ENCODE assay signal across 8 cellular contexts in the genomic region with DNA sequence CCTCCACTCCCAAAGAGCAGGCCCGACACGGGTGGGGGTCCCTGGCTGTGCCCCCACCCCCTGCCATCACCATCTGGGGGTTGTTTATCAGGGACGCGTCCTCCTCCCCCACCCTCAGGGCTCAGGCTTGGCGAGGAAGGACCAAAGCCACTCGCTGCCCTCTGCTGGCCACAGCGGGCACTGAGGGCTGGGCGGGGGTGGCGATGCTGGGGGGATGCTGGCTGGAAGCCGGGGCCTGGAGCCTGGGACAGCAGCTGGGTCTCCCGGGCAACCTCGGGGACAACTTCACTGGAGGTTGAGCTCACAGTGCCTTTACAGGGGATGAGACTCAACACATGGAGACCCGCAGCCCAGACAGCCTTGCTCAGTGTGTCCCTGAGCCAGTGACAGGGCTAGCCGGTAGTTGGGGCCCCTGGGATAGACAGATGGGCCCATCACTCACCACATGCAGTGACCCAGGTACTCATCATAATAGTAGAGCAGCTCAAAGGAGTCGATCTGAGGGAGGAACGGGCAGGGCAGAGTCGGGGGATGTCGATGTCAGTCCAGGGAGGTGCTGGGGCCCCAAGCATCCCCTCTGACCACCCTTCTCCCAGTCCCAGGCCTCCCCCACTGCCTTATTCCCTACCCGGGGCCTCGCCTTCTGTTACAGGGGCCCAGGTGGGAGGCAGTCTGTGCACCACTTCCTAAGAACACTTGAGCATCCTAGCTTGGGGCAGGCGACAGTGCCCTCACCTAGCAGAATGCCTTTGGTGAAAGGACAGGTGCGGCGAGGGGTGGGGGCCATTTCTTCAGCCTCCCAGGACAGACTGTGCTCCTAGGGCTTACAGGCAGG. TPM values are rescaled to one million over a fixed set of nuclear protein-coding genes. Genes with fewer than 3 reads are reported as not detected.
DNase-seq lines count a peak whose midpoint lies in the region; ATAC-seq and TF ChIP-seq lines count a peak whose summit lies in the region.

No MANE protein-coding gene starts in this region.

- H4K20me1 ChIP-seq in BLaER1 = no peaks in the 10 kb centered on the region

- H3K4me2 ChIP-seq in BLaER1 = peak overlapping the region; percentile 90

- H3K36me3 ChIP-seq in BLaER1 (peaks cover 9% of the 10 kb centered on the region), breast epithelium (no peaks in the 10 kb centered on the region)

- CTCF ChIA-PET in HEK293T (lab: Yijun Ruan, JAX) = interaction anchor here (0.6 to 1.0 kb wide), 2 partner anchors 18 to 334 kb away, joined by 3 read pairs; no protein-coding TSS in a partner anchor

- peaks cover 91% of the 10 kb centered on the region for H3K4me1 ChIP-seq in BLaER1
- no peaks in the 10 kb centered on the region for H3K4me1 ChIP-seq in breast epithelium

- ATAC-seq in HG02678 (IDR thresholded peaks at IDR 0.05; ENCODE audit: unreplicated experiment) (no peak), GM18502 (IDR thresholded peaks at IDR 0.05; ENCODE audit: poor library complexity, unreplicated experiment) (no peak)

- H3K9ac ChIP-seq in BLaER1 = peak overlapping the region; percentile 74

- DNase-seq in HEK293T (ENCODE audit: extremely low spot score) (peak; percentile 76), breast epithelium (ENCODE audit: low spot score in 2 of 2) (peak in 1 of 2 donors; percentile 61), islet precursor cell (peak; percentile 81)
- peak; percentile 63 for DNase-seq in stimulated activated CD4-positive, alpha-beta T cell treated with anti-CD3 and anti-CD28 coated beads, Interleukin-15, amount 100 ng/mL, for 24 hours

- peak overlapping the region; percentile 90 for H3K27ac ChIP-seq in BLaER1
- peak overlapping the region; percentile 39; the same call in 1 of the 2 replicates for H3K27ac ChIP-seq in VCaP
- peak overlapping the region in 1 of 2 donors; percentile 21 for H3K27ac ChIP-seq in breast epithelium

- TF ChIP-seq CTCF in VCaP (conservative IDR thresholded peaks at IDR 0.05) (peak; percentile 96), breast epithelium (IDR thresholded peaks at IDR 0.05) (peak; percentile 63 to 74 (median 71))

- H3K27me3 ChIP-seq in BLaER1 (no peaks in the 10 kb centered on the region), breast epithelium (no peaks in the 10 kb centered on the region)

- H3K4me3 ChIP-seq in BLaER1 (peak overlapping the region; percentile 54), breast epithelium (peak overlapping the region in 1 of 3 donors; percentile 44)

- POLR2A ChIA-PET in HEK293T (lab: Yijun Ruan, JAX) = interaction anchor here (0.8 kb wide), 1 partner anchor 16 kb away, joined by 3 read pairs; no protein-coding TSS in a partner anchor

- H3K9me3 ChIP-seq in BLaER1 = no peaks in the 10 kb centered on the region
- H3K9me3 ChIP-seq in breast epithelium = no peaks in the 10 kb centered on the region

- no peak for TF ChIP-seq POLR2A in breast epithelium (IDR thresholded peaks at IDR 0.05)

- intact Hi-C loops in breast epithelium (cut with DNase I; ENCODE audit: low total_unique reads) = no loop called here

TF ChIP-seq in HEK293T, 16 proteins besides CTCF, POLR2A, EP300 and RAD21:
- TF ChIP-seq CTBP1 (IDR thresholded peaks at IDR 0.05; ENCODE audit: borderline replicate concordance) (no peak), LEF1 (IDR thresholded peaks at IDR 0.05; ENCODE audit: borderline replicate concordance) (no peak), TARDBP (IDR thresholded peaks at IDR 0.05) (no peak), L3MBTL2 (conservative IDR thresholded peaks at IDR 0.05) (no peak), HDGF (IDR thresholded peaks at IDR 0.05; ENCODE audit: borderline replicate concordance) (no peak), ZNF384 (IDR thresholded peaks at IDR 0.05) (no peak), SP1 (IDR thresholded peaks at IDR 0.05) (no peak), NFRKB (IDR thresholded peaks at IDR 0.05) (no peak), FOXK2 (IDR thresholded peaks at IDR 0.05) (no peak), ARNT (IDR thresholded peaks at IDR 0.05) (no peak), SUZ12 (IDR thresholded peaks at IDR 0.05) (no peak), FOXA1 (IDR thresholded peaks at IDR 0.05) (no peak), BHLHE40 (IDR thresholded peaks at IDR 0.05; ENCODE audit: borderline replicate concordance) (no peak), FOXM1 (IDR thresholded peaks at IDR 0.05; ENCODE audit: borderline replicate concordance) (no peak), ELF4 (IDR thresholded peaks at IDR 0.05) (no peak)
- TF ChIP-seq, protein P1, sequence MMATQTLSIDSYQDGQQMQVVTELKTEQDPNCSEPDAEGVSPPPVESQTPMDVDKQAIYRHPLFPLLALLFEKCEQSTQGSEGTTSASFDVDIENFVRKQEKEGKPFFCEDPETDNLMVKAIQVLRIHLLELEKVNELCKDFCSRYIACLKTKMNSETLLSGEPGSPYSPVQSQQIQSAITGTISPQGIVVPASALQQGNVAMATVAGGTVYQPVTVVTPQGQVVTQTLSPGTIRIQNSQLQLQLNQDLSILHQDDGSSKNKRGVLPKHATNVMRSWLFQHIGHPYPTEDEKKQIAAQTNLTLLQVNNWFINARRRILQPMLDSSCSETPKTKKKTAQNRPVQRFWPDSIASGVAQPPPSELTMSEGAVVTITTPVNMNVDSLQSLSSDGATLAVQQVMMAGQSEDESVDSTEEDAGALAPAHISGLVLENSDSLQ (IDR thresholded peaks at IDR 0.05) = no peak

RNA-seq across cellular contexts. Expression of a gene that starts 5.9 kb away (rescaled TPM):
- total RNA-seq in breast epithelium = 1 to 10 TPM; 5.3 to 7.9 (median 6.0) TPM

RNA-seq across cellular contexts. Expression of a gene that starts 18.5 kb away (rescaled TPM):
- total RNA-seq in breast epithelium = 10 to 100 TPM; 16.5 to 23.1 (median 18.4) TPM
